9 cellular contexts compared by ENCODE assay signal in genomic region chr17:57357830-57358426, GRCh38.
DNase-seq lines count a peak whose midpoint lies in the region; ATAC-seq and TF ChIP-seq lines count a peak whose summit lies in the region.
"Had no signal": no experiment of that assay in that cellular context is flagged by ENCODE, and none has a peak within 500 bp of the region (broad histone marks: within the 10 kb centered on the region; RNA-seq: fewer than 3 reads in every experiment).

No MANE protein-coding gene starts in this region.

- no peak for DNase-seq in activated CD4-positive, alpha-beta T cell treated with anti-CD3 and anti-CD28 coated beads, Interleukin-2, amount 10 ng/mL, durations not matched to agents 7 days and 5 days
- no peak for DNase-seq in activated CD4-positive, alpha-beta T cell treated with anti-CD3 and anti-CD28 coated beads for 48 hours
- DNase-seq in breast epithelium (ENCODE audit: low spot score in 2 of 2): peak in 1 of 2 donors; percentile 63
- DNase-seq in activated effector memory CD4-positive, alpha-beta T cell treated with anti-CD3 and anti-CD28 coated beads, Interleukin-2, amount 50 U/mL, for 16 hours: no peak
- DNase-seq in HFFc6: no peak
- no peak for DNase-seq in NCI-H2107 (lab: John Stamatoyannopoulos, UW)
- DNase-seq: SJCRH30 had no signal

- H3K9me3 ChIP-seq in breast epithelium: no peaks in the 10 kb centered on the region
- H3K9me3 ChIP-seq: SJCRH30 had no signal

- H3K27me3 Mint-ChIP-seq in activated CD4-positive, alpha-beta T cell treated with anti-CD3 and anti-CD28 coated beads, Interleukin-2, amount 10 ng/mL, durations not matched to agents 7 days and 5 days: no peaks in the 10 kb centered on the region
- peaks cover 2% of the 10 kb centered on the region; the same call in 1 of the 2 replicates for H3K27me3 Mint-ChIP-seq in HFFc6 (ENCODE audit: insufficient read depth)

- H3K36me3 Mint-ChIP-seq in activated CD4-positive, alpha-beta T cell treated with anti-CD3 and anti-CD28 coated beads, Interleukin-2, amount 10 ng/mL, durations not matched to agents 7 days and 5 days (ENCODE audit: low read depth): peaks cover 7% of the 10 kb centered on the region
- H3K36me3 Mint-ChIP-seq in HFFc6 (ENCODE audit: low read depth): 0 out of 2 replicates have a peak, but pooled peaks cover 4% of the 10 kb centered on the region

- H3K4me1 ChIP-seq in breast epithelium: no peaks in the 10 kb centered on the region

- TF ChIP-seq CTCF in breast epithelium (IDR thresholded peaks at IDR 0.05) (no peak), HFFc6 (IDR thresholded peaks at IDR 0.05) (no peak)

- no peaks in the 10 kb centered on the region for H3K27me3 ChIP-seq in breast epithelium
- H3K27me3 ChIP-seq: SJCRH30 had no signal

- H3K4me1 Mint-ChIP-seq in activated CD4-positive, alpha-beta T cell treated with anti-CD3 and anti-CD28 coated beads, Interleukin-2, amount 10 ng/mL, durations not matched to agents 7 days and 5 days: peaks cover 47% of the 10 kb centered on the region
- peaks cover 19% of the 10 kb centered on the region for H3K4me1 Mint-ChIP-seq in HFFc6 (ENCODE audit: low read depth)

- H3K27ac ChIP-seq in breast epithelium (peak overlapping the region; percentile 86 to 87), temporal lobe (ENCODE audit: low read depth, low read length) (peak overlapping the region; percentile 38)

- ATAC-seq in HG03103 (IDR thresholded peaks at IDR 0.05; ENCODE audit: low read depth, unreplicated experiment): peak; percentile 45

- no peak overlapping the region for H3K4me3 ChIP-seq in breast epithelium

- intact Hi-C loops in breast epithelium (cut with DNase I; ENCODE audit: low total_unique reads): no loop called here

- H3K27ac Mint-ChIP-seq in activated CD4-positive, alpha-beta T cell treated with anti-CD3 and anti-CD28 coated beads, Interleukin-2, amount 10 ng/mL, durations not matched to agents 7 days and 5 days: peak overlapping the region; percentile 66
- H3K27ac Mint-ChIP-seq in HFFc6: no peak overlapping the region

- H3K36me3 ChIP-seq in breast epithelium: no peaks in the 10 kb centered on the region
- H3K36me3 ChIP-seq: SJCRH30 had no signal

- TF ChIP-seq POLR2A in breast epithelium (IDR thresholded peaks at IDR 0.05): no peak

- POLR2A ChIA-PET in activated CD4-positive, alpha-beta T cell treated with anti-CD3 and anti-CD28 coated beads, Interleukin-2, amount 10 ng/mL, durations not matched to agents 7 days and 5 days (lab: Charles Lee): interaction anchor here (0.7 kb wide), 1 partner anchor 79 kb away, joined by 3 read pairs; no protein-coding TSS in a partner anchor

- H3K4me3 Mint-ChIP-seq in activated CD4-positive, alpha-beta T cell treated with anti-CD3 and anti-CD28 coated beads, Interleukin-2, amount 10 ng/mL, durations not matched to agents 7 days and 5 days: no peak overlapping the region
- H3K4me3 Mint-ChIP-seq in HFFc6: no peak overlapping the region

- H3K9me3 Mint-ChIP-seq in activated CD4-positive, alpha-beta T cell treated with anti-CD3 and anti-CD28 coated beads, Interleukin-2, amount 10 ng/mL, durations not matched to agents 7 days and 5 days: no peaks in the 10 kb centered on the region
- H3K9me3 Mint-ChIP-seq in HFFc6: no peaks in the 10 kb centered on the region

- CTCF ChIA-PET in activated CD4-positive, alpha-beta T cell treated with anti-CD3 and anti-CD28 coated beads, Interleukin-2, amount 10 ng/mL, durations not matched to agents 7 days and 5 days (lab: Charles Lee): interaction anchor here (1.1 kb wide), 1 partner anchor 115 kb away, joined by 3 read pairs; no protein-coding TSS in a partner anchor
